2 cellular contexts compared by ENCODE assay signal in genomic region chr15:62853114-62853832, GRCh38.
TF ChIP-seq lines count a peak whose summit lies in the region.

No MANE protein-coding gene starts in this region.

TF ChIP-seq in HCT116, 20 proteins besides CTCF, POLR2A, EP300 and RAD21 (continued from another document):
- TF ChIP-seq REST (IDR thresholded peaks at IDR 0.05; ENCODE audit: low read depth): no peak
- no peak for TF ChIP-seq FOSL1 (IDR thresholded peaks at IDR 0.05; ENCODE audit: low read depth)
- no peak for TF ChIP-seq ZBTB33 (IDR thresholded peaks at IDR 0.05; ENCODE audit: extremely low read depth, insufficient replicate concordance, low read length)

TF ChIP-seq in liver, 16 proteins besides CTCF, POLR2A, EP300 and RAD21 (continued from another document):
- TF ChIP-seq REST (IDR thresholded peaks at IDR 0.05) (peak; percentile 37), TAF1 (conservative IDR thresholded peaks at IDR 0.05) (no peak), FOXA2 (IDR thresholded peaks at IDR 0.05) (peak; percentile 6), RXRA (IDR thresholded peaks at IDR 0.05) (peak in 1 of 2 donors; percentile 64), HNF4A (conservative IDR thresholded peaks at IDR 0.05) (peak; percentile 19 to 59), HNF4G (IDR thresholded peaks at IDR 0.05) (no peak), GABPA (IDR thresholded peaks at IDR 0.05 in 1 of 2, conservative IDR thresholded peaks at IDR 0.05 in 1 of 2) (no peak)
